29 cellular contexts compared by ENCODE assay signal in the genomic region with DNA sequence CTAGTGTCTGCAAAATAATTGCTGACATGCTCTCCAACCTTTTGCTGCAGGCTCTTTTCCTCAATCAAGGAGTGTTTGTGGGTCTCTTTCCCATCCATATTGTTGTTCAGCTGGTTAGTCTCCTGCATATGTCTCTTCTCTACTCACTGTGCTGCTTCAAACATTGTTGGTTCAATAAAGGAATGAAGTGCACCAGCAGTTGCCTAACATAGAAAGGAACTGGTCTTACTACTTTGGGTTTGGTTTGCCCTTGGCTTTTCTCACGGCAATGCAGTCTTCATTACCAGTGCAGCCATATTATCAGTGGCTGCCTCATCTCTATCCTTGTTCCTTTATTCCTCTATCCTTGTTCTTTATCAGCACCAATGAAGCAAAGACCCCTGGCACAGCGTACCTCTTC.
"Had no signal": no experiment of that assay in that cellular context is flagged by ENCODE, and none has a peak within 500 bp of the region (broad histone marks: within the 10 kb centered on the region; RNA-seq: fewer than 3 reads in every experiment).

No MANE protein-coding gene starts in this region.

- H3K27me3 ChIP-seq: neutrophil, pancreas, right lobe of liver, sigmoid colon, suprapubic skin, testis, tibial artery, transverse colon, upper lobe of left lung, vagina had no signal

- H3K4me3 ChIP-seq: pancreas, psoas muscle, right lobe of liver, sigmoid colon, suprapubic skin, testis, tibial artery, transverse colon, upper lobe of left lung, vagina had no signal

- H3K36me3 Mint-ChIP-seq: stimulated activated memory B cell treated with anti-CD40 and anti-IgM and Interleukin-4, amounts not matched to agents 10 μg/mL and 1 μg/mL and 100 μg/mL, for 72 hours had no signal

- H3K9me3 ChIP-seq: neutrophil, pancreas, psoas muscle, sigmoid colon, testis, transverse colon, vagina had no signal

- ATAC-seq: naive thymus-derived CD8-positive, alpha-beta T cell; natural killer cell treated with Interleukin-12 subunit alpha and Interleukin-12 subunit beta and Interleukin-15 and Interleukin-18, amount 100 ng/mL, for 72 hours; pancreas; psoas muscle; right cardiac atrium; right lobe of liver; stimulated activated memory B cell treated with anti-CD40 and anti-IgM and Interleukin-4, amounts not matched to agents 10 μg/mL and 1 μg/mL and 100 μg/mL, for 72 hours; stimulated activated naive CD8-positive, alpha-beta T cell treated with anti-CD3 and anti-CD28 coated beads, Interleukin-15, amount 100 ng/mL, for 72 hours; stimulated activated naive CD8-positive, alpha-beta T cell treated with anti-CD3 and anti-CD28 coated beads, Interleukin-15, Interleukin-2, amounts not matched to agents 100 U/mL and 50 U/mL, for 24 hours had no signal

- H3K4me1 Mint-ChIP-seq: naive thymus-derived CD8-positive, alpha-beta T cell; nephron progenitor cell; neural crest cell; stimulated activated memory B cell treated with anti-CD40 and anti-IgM and Interleukin-4, amounts not matched to agents 10 μg/mL and 1 μg/mL and 100 μg/mL, for 72 hours; stimulated activated naive CD8-positive, alpha-beta T cell treated with anti-CD3 and anti-CD28 coated beads, Interleukin-15, amount 100 ng/mL, for 72 hours had no signal

- H3K36me3 ChIP-seq: neutrophil, pancreas, right lobe of liver, sigmoid colon, suprapubic skin, tibial artery, transverse colon, upper lobe of left lung, vagina had no signal

- H3K27me3 Mint-ChIP-seq: natural killer cell treated with Interleukin-12 subunit alpha and Interleukin-12 subunit beta and Interleukin-15 and Interleukin-18, amount 100 ng/mL, for 72 hours; progenitor cell of endocrine pancreas; stimulated activated naive CD8-positive, alpha-beta T cell treated with anti-CD3 and anti-CD28 coated beads, Interleukin-15, amount 100 ng/mL, for 72 hours had no signal

- H3K27ac Mint-ChIP-seq: naive thymus-derived CD8-positive, alpha-beta T cell; natural killer cell treated with Interleukin-12 subunit alpha and Interleukin-12 subunit beta and Interleukin-15 and Interleukin-18, amount 100 ng/mL, for 72 hours; progenitor cell of endocrine pancreas; stimulated activated memory B cell treated with anti-CD40 and anti-IgM and Interleukin-4, amounts not matched to agents 10 μg/mL and 1 μg/mL and 100 μg/mL, for 72 hours; stimulated activated naive CD8-positive, alpha-beta T cell treated with anti-CD3 and anti-CD28 coated beads, Interleukin-15, amount 100 ng/mL, for 72 hours had no signal

- H3K4me3 Mint-ChIP-seq: naive thymus-derived CD8-positive, alpha-beta T cell; natural killer cell treated with Interleukin-12 subunit alpha and Interleukin-12 subunit beta and Interleukin-15 and Interleukin-18, amount 100 ng/mL, for 72 hours; nephron progenitor cell; neural crest cell; stimulated activated memory B cell treated with anti-CD40 and anti-IgM and Interleukin-4, amounts not matched to agents 10 μg/mL and 1 μg/mL and 100 μg/mL, for 72 hours; stimulated activated naive CD8-positive, alpha-beta T cell treated with anti-CD3 and anti-CD28 coated beads, Interleukin-15, amount 100 ng/mL, for 72 hours had no signal

- DNase-seq: naive thymus-derived CD8-positive, alpha-beta T cell; nephron progenitor cell; nucleus accumbens; pancreas; posterior cingulate gyrus; psoas muscle; right lobe of liver; sigmoid colon; small intestine; stimulated activated CD4-positive, alpha-beta T cell treated with anti-CD3 and anti-CD28 coated beads, Interleukin-15, amount 100 ng/mL, for 24 hours; stimulated activated CD4-positive, alpha-beta T cell treated with anti-CD3 and anti-CD28 coated beads, Interleukin-2, amount 100 ng/mL, for 24 hours; stimulated activated CD4-positive, alpha-beta T cell treated with anti-CD3 and anti-CD28 coated beads, Interleukin-2, amount 100 ng/mL, for 48 hours; stimulated activated CD4-positive, alpha-beta T cell treated with anti-CD3 and anti-CD28 coated beads, Interleukin-4, amount 100 ng/mL, for 24 hours; stimulated activated naive CD4-positive, alpha-beta T cell; stimulated activated naive CD8-positive, alpha-beta T cell treated with anti-CD3 and anti-CD28 coated beads, Interleukin-15, amount 100 ng/mL, for 72 hours; stimulated activated naive CD8-positive, alpha-beta T cell treated with anti-CD3 and anti-CD28 coated beads, Interleukin-15, Interleukin-2, amounts not matched to agents 100 U/mL and 50 U/mL, for 24 hours; substantia nigra; testis; tibial artery; transverse colon; upper lobe of left lung had no signal

- H3K27ac ChIP-seq: neutrophil, pancreas, psoas muscle, right lobe of liver, sigmoid colon, suprapubic skin, testis, tibial artery, transverse colon, upper lobe of left lung, vagina had no signal

- H3K4me1 ChIP-seq: pancreas, psoas muscle, right lobe of liver, sigmoid colon, suprapubic skin, testis, tibial artery, transverse colon, upper lobe of left lung, vagina had no signal
